Comparison of ENCODE assay signal across 1 cellular context in the genomic region with DNA sequence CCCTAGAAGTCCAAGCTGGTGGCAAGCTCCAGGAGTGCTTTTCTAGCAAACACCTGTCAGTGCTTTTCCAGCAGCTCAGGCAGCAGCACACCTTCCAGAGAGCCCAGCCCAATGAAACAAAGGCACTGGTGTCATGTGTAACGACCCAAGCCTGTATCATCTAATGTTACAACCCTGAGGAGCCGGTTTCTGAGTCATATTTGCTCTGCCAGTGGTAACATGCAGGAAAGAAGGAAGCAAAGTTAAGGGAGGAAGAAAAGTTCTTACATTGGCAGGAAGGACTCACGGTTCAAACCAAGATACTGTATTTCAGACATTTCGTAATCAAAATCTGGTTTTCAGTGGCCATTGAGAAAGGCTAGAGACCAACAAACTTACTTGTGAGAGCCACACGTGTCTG.
TF ChIP-seq lines count a peak whose summit lies in the region.

TSS of gene ANKRD22 (minus strand) at position 139 of the 400 bp plus-strand sequence. CDS start 237 bp downstream, outside the sequence.

TF ChIP-seq in HEK293, 187 proteins besides CTCF, POLR2A, EP300 and RAD21 (continued from another document):
- TF ChIP-seq, protein P1, sequence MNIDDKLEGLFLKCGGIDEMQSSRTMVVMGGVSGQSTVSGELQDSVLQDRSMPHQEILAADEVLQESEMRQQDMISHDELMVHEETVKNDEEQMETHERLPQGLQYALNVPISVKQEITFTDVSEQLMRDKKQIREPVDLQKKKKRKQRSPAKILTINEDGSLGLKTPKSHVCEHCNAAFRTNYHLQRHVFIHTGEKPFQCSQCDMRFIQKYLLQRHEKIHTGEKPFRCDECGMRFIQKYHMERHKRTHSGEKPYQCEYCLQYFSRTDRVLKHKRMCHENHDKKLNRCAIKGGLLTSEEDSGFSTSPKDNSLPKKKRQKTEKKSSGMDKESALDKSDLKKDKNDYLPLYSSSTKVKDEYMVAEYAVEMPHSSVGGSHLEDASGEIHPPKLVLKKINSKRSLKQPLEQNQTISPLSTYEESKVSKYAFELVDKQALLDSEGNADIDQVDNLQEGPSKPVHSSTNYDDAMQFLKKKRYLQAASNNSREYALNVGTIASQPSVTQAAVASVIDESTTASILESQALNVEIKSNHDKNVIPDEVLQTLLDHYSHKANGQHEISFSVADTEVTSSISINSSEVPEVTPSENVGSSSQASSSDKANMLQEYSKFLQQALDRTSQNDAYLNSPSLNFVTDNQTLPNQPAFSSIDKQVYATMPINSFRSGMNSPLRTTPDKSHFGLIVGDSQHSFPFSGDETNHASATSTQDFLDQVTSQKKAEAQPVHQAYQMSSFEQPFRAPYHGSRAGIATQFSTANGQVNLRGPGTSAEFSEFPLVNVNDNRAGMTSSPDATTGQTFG (tag by site-specific recombination; IDR thresholded peaks at IDR 0.05; ENCODE audit: borderline replicate concordance), result no peak
